ENCODE assay signal across 8 cellular contexts in the genomic region with DNA sequence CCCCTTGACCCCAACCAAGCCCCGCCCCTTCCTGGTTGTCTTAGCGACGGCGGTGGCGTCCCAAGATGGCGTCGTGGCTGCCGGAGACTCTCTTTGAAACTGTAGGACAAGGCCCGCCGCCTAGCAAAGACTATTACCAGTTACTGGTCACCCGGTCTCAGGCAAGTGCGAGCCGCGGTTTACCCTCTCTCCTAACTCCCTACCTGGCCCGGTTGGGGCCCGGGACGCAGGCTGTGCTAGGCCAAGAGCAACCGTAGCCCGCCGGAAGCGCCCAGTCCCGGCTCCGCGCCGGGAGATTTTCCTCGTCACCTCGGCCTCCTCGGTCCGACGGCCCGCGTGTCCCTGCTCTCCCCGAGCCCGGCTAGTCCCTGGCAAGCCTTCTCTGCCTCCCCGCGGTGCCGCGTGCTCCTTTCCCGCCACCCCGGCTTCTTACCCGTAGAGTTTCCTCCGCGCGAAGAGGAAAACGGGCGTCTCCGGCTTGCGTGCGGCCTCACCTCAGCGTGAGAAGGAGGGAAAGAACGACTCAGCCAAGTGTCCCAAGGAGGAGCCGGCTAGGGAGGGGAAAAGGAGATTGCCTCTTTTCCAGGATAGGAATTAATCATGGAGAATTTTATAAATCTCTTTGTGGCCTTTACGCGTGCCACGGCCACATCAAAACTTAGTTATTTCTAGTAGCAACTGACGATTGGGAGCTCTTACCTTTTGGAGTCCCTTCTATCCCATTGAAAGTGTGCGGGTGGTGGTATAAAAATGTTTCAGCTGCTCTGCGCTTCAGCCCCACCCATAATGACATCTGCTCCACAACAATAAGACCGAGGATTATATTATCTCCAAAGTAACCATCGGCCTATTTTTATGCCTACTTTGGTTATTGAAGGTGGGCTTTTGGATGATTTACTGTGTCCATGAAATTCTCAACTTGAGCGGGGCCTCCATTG. TPM values are rescaled to one million over a fixed set of nuclear protein-coding genes. Genes with fewer than 3 reads are reported as not detected.
A peak's percentile ranks its signal among the peaks of the same experiment; 100 is the strongest.
DNase-seq lines count a peak whose midpoint lies in the region; ATAC-seq and TF ChIP-seq lines count a peak whose summit lies in the region.

Gene FBXO36, plus strand, starts transcription at position 55 of the 938 bp plus-strand sequence. Its CDS starts 11 bp downstream, at position 66.

- no peaks in the 10 kb centered on the region for H3K4me1 ChIP-seq in NT2/D1 (ENCODE audit: insufficient read depth, insufficient read length)
- H3K4me1 ChIP-seq in neutrophil (ENCODE audit: control insufficient read depth in 1 of 2, insufficient read depth in 1 of 2, low read depth in 1 of 2, low read length in 1 of 2): peaks cover 28 to 36% of the 10 kb centered on the region in 2 experiments
- H3K4me1 ChIP-seq in suprapubic skin: peaks cover 38% of the 10 kb centered on the region

- TF ChIP-seq POLR2A in suprapubic skin (IDR thresholded peaks at IDR 0.05): no peak

- H3K27ac ChIP-seq in neutrophil: peak within 1 kb of the TSS; percentile 99
- H3K27ac ChIP-seq in suprapubic skin: peak within 1 kb of the TSS; percentile 96

- no peaks in the 10 kb centered on the region for H3K27me3 ChIP-seq in NT2/D1 (ENCODE audit: insufficient read depth, insufficient read length)
- no peaks in the 10 kb centered on the region for H3K27me3 ChIP-seq in neutrophil
- no peaks in the 10 kb centered on the region for H3K27me3 ChIP-seq in suprapubic skin

- H3K9me3 ChIP-seq in NT2/D1 (ENCODE audit: insufficient read depth, low read length): no peaks in the 10 kb centered on the region
- no peaks in the 10 kb centered on the region for H3K9me3 ChIP-seq in neutrophil
- no peaks in the 10 kb centered on the region for H3K9me3 ChIP-seq in suprapubic skin

- ATAC-seq in GM19468 (IDR thresholded peaks at IDR 0.05; ENCODE audit: extremely low read depth, unreplicated experiment): peak; percentile 17

- peak; percentile 70 for DNase-seq in COR-L47 (lab: John Stamatoyannopoulos, UW)
- DNase-seq in HK-2 (ENCODE audit: unreplicated experiment): peak; percentile 89
- DNase-seq in NT2/D1 (ENCODE audit: low read depth, low spot score): peak; percentile 80
- peak; percentile 75 for DNase-seq in activated T-helper 1 cell treated with Interleukin-2 at 50 U/mL for 16 hours (ENCODE audit: low read depth)
- peak; percentile 54 for DNase-seq in fibroblast of pulmonary artery (ENCODE audit: low read depth)
- DNase-seq in suprapubic skin (ENCODE audit: low spot score in 2 of 2): peak in 1 of 2 donors; percentile 94

- H3K9ac ChIP-seq in NT2/D1 (ENCODE audit: insufficient read length, low read depth): peak within 1 kb of the TSS; percentile 94

- peaks cover 17% of the 10 kb centered on the region for H3K36me3 ChIP-seq in NT2/D1 (ENCODE audit: insufficient read depth, insufficient read length, low read length)
- H3K36me3 ChIP-seq in neutrophil: peaks cover 3% of the 10 kb centered on the region
- H3K36me3 ChIP-seq in suprapubic skin: no peaks in the 10 kb centered on the region

- TF ChIP-seq CTCF in fibroblast of pulmonary artery (IDR thresholded peaks at IDR 0.05; ENCODE audit: low read length, missing control alignments) (no peak), neutrophil (IDR thresholded peaks at IDR 0.05) (no peak), suprapubic skin (IDR thresholded peaks at IDR 0.05) (no peak)

- 1% methylated on average over 46 of the region's 61 CpGs for WGBS in suprapubic skin

- peak within 1 kb of the TSS; percentile 87 for H3K4me3 ChIP-seq in NT2/D1 (ENCODE audit: insufficient read length, low read depth)
- H3K4me3 ChIP-seq in fibroblast of pulmonary artery (replicated peaks; ENCODE audit: low read depth, low read length): peak within 1 kb of the TSS; percentile 92
- H3K4me3 ChIP-seq in neutrophil (ENCODE audit: low read depth in 1 of 2, low read length in 1 of 2): peak within 1 kb of the TSS; percentile 91 to 94
- H3K4me3 ChIP-seq in suprapubic skin: peak within 1 kb of the TSS; percentile 98

- no peak for TF ChIP-seq EP300 in suprapubic skin (IDR thresholded peaks at IDR 0.05)

RNA-seq across cellular contexts. Expression of gene FBXO36, which starts in this region (rescaled TPM):
- total RNA-seq in suprapubic skin: 1 to 10 TPM; 4.5 to 8.4 (median 5.9) TPM
